In genomic region chr4:90393215-90393614, GRCh38 we compare ENCODE assay signal across 4 cellular contexts.
TF ChIP-seq lines count a peak whose summit lies in the region.

No MANE protein-coding gene starts in this region.

TF ChIP-seq in A549, 52 proteins besides CTCF, POLR2A, EP300 and RAD21 (continued from another document):
- TF ChIP-seq EHMT2 (IDR thresholded peaks at IDR 0.05; ENCODE audit: low read depth) = no peak
- TF ChIP-seq MAFK (IDR thresholded peaks at IDR 0.05; ENCODE audit: partially characterized antibody) = peak; percentile 67

TF ChIP-seq in IMR-90, 13 proteins besides CTCF, POLR2A, EP300 and RAD21 (continued from another document):
- TF ChIP-seq MAFK (IDR thresholded peaks at IDR 0.05; ENCODE audit: low read depth, low read length) = peak; percentile 80

TF ChIP-seq in K562, 482 proteins besides CTCF, POLR2A, EP300 and RAD21:
- TF ChIP-seq C11orf30 (IDR thresholded peaks at IDR 0.05; ENCODE audit: low read depth) (peak; percentile 10; the same call in 1 of the 2 replicates), MED1 (CRISPR knock-in tag; IDR thresholded peaks at IDR 0.05; ENCODE audit: borderline replicate concordance) (no peak), MAFK (IDR thresholded peaks at IDR 0.05; ENCODE audit: low read length) (peak; percentile 40; the same call in 1 of the 2 replicates), ZNF316 (IDR thresholded peaks at IDR 0.05) (0 out of 2 replicates have a peak, but pooled peaks have one; percentile 18), MAFF (IDR thresholded peaks at IDR 0.05; ENCODE audit: low read length) (peak; percentile 11; the same call in 1 of the 2 replicates)

TF ChIP-seq in SK-N-SH, 30 proteins besides CTCF, POLR2A, EP300 and RAD21:
- TF ChIP-seq REST (IDR thresholded peaks at IDR 0.05; ENCODE audit: low read depth, low read length) = no peak
